ENCODE assay signal across 25 cellular contexts in genomic region chr12:22712083-22712482, GRCh38.
"Had no signal": no experiment of that assay in that cellular context is flagged by ENCODE, and none has a peak within 500 bp of the region (broad histone marks: within the 10 kb centered on the region; RNA-seq: fewer than 3 reads in every experiment).

No MANE protein-coding gene starts in this region.

- H3K36me3 Mint-ChIP-seq: naive thymus-derived CD4-positive, alpha-beta T cell; neural progenitor cell had no signal

- H3K27ac ChIP-seq: coronary artery, heart right ventricle, left lung, neural progenitor cell, psoas muscle, skin epidermis, spleen, suprapubic skin, transverse colon, upper lobe of right lung, uterus had no signal

- H3K4me1 ChIP-seq: heart right ventricle, left lung, psoas muscle, suprapubic skin, transverse colon, upper lobe of right lung, uterus had no signal

- H3K4me1 Mint-ChIP-seq: nephron; stimulated activated naive CD8-positive, alpha-beta T cell treated with anti-CD3 and anti-CD28 coated beads, Interleukin-15, amount 100 ng/mL, for 72 hours had no signal

- H3K4me2 ChIP-seq: neural progenitor cell had no signal

- DNase-seq: dermis blood vessel endothelial cell; effector memory CD4-positive, alpha-beta T cell; foreskin melanocyte; glutamatergic neuron; heart right ventricle; hippocampal formation; left cardiac atrium; mesenchymal stem cell; midbrain; naive thymus-derived CD4-positive, alpha-beta T cell; nucleus accumbens; psoas muscle; right cardiac atrium; spleen; stimulated activated naive CD4-positive, alpha-beta T cell; stimulated activated naive CD8-positive, alpha-beta T cell treated with anti-CD3 and anti-CD28 coated beads, Interleukin-15, amount 100 ng/mL, for 72 hours; transverse colon; upper lobe of right lung; uterus had no signal

- H3K9me3 ChIP-seq: heart right ventricle, left lung, psoas muscle, spleen, suprapubic skin, transverse colon, upper lobe of right lung, uterus had no signal

- H3K9ac ChIP-seq: neural progenitor cell had no signal

- H3K27me3 ChIP-seq: heart right ventricle, left lung, neural progenitor cell, spleen, suprapubic skin, transverse colon, upper lobe of right lung, uterus had no signal

- H3K4me3 Mint-ChIP-seq: naive thymus-derived CD4-positive, alpha-beta T cell; nephron; neural progenitor cell; stimulated activated naive CD8-positive, alpha-beta T cell treated with anti-CD3 and anti-CD28 coated beads, Interleukin-15, amount 100 ng/mL, for 72 hours had no signal

- H3K27ac Mint-ChIP-seq: naive thymus-derived CD4-positive, alpha-beta T cell; nephron; neural progenitor cell had no signal

- H3K4me3 ChIP-seq: coronary artery, heart right ventricle, left lung, neural progenitor cell, psoas muscle, skin epidermis, spleen, suprapubic skin, transverse colon, upper lobe of right lung, uterus had no signal

- ATAC-seq: heart right ventricle; left cardiac atrium; left lung; naive thymus-derived CD4-positive, alpha-beta T cell; psoas muscle; right cardiac atrium; stimulated activated naive CD8-positive, alpha-beta T cell treated with anti-CD3 and anti-CD28 coated beads, Interleukin-15, amount 100 ng/mL, for 72 hours; upper lobe of right lung had no signal

- H2AFZ ChIP-seq: neural progenitor cell had no signal

- H3K9me3 Mint-ChIP-seq: nephron; neural progenitor cell; stimulated activated naive CD8-positive, alpha-beta T cell treated with anti-CD3 and anti-CD28 coated beads, Interleukin-15, amount 100 ng/mL, for 72 hours had no signal

- H3K36me3 ChIP-seq: heart right ventricle, left lung, neural progenitor cell, spleen, suprapubic skin, transverse colon, upper lobe of right lung, uterus had no signal
